ENCODE assay signal across 8 cellular contexts in the genomic region with DNA sequence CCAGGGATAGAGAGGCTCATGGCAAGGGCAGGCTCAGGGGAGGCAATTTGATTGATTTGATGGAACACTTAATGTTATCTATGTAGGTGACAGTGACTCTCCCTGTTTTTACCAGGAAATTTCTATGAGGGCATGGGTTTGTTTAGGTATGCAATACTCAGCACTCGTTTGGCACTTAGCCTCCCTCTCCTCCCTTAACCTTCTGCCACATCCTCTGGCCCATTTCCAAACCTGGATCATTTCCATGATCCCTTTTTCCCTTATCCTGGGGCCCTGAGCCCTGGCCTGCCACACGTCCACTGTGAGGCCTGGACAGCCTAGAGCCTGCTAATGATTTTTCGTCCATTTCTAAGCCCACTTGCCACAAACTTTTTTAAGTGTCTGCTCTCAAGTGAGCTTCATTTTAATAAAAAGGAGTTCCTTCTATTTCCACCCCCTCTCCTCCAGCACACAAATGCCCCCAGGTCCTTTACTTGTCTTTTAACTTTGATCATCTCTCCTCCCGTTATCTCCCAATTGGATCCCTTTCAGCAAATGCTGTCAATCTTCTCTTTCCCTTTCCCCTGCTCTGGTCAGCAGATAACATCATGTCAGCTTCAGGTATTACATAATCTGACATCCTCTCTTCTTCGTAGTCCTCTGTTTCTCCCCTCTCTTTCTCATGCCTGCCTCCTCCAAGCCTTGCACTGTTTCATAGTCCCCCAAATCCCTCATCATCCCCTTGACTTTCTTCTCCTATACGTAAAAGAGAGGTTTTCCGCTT. TPM values are rescaled to one million over a fixed set of nuclear protein-coding genes. Genes with fewer than 3 reads are reported as not detected.
DNase-seq lines count a peak whose midpoint lies in the region; ATAC-seq and TF ChIP-seq lines count a peak whose summit lies in the region.

No MANE protein-coding gene starts in this region.

- H3K9me3 ChIP-seq in liver (ENCODE audit: control insufficient read depth in 4 of 4, low read length in 3 of 4) = no peaks in the 10 kb centered on the region

- in situ Hi-C loops in astrocyte of the spinal cord (cut with HindIII; ENCODE audit: low sequenced_read_pairs) = no loop called here

- no peaks in the 10 kb centered on the region for H3K27me3 ChIP-seq in liver (ENCODE audit: control insufficient read depth in 4 of 4, insufficient read depth in 4 of 4, low read length in 3 of 4)

- TF ChIP-seq CTCF in astrocyte of the spinal cord (IDR thresholded peaks at IDR 0.05; ENCODE audit: low read depth, low read length) = no peak
- TF ChIP-seq CTCF in liver (IDR thresholded peaks at IDR 0.05; ENCODE audit: low read depth, low read length, missing input control) = no peak

- peak overlapping the region in 1 of 2 donors; percentile 2 for H3K9ac ChIP-seq in liver (ENCODE audit: low read depth in 1 of 2, low read length in 2 of 2)

- no peak for ATAC-seq in GM18511 (IDR thresholded peaks at IDR 0.05; ENCODE audit: unreplicated experiment)

- no peaks in the 10 kb centered on the region for H3K36me3 ChIP-seq in liver (ENCODE audit: control insufficient read depth in 4 of 4, insufficient read depth in 3 of 4, low read depth in 1 of 4, low read length in 3 of 4)

- H3K27ac ChIP-seq in liver (ENCODE audit: low read depth in 1 of 2, low read length in 2 of 2) = peak overlapping the region; percentile 88 to 92

- H3K4me1 ChIP-seq in liver (ENCODE audit: control insufficient read depth in 4 of 4, insufficient read depth in 4 of 4, low read length in 3 of 4) = peaks cover 2 to 31% (median 31%) of the 10 kb centered on the region in 4 donors

- TF ChIP-seq RAD21 in liver (IDR thresholded peaks at IDR 0.05) = peak; percentile 64 to 72

- WGBS in liver = 42% methylated on average over 7 of the region's 7 CpGs

- no peak overlapping the region for H3K4me3 ChIP-seq in astrocyte of the spinal cord (ENCODE audit: low read depth, low read length)
- H3K4me3 ChIP-seq in liver (ENCODE audit: low read depth in 1 of 3, low read length in 3 of 3) = no peak overlapping the region

- peak; percentile 56 for DNase-seq in AG08395 (ENCODE audit: low spot score)
- peak; percentile 57 for DNase-seq in NCI-H146 (lab: John Stamatoyannopoulos, UW)
- DNase-seq in astrocyte of the spinal cord (ENCODE audit: low read depth, low spot score) = peak; percentile 22
- no peak for DNase-seq in COR-L47 (lab: John Stamatoyannopoulos, UW)
- no peak for DNase-seq in activated CD4-positive, CD25-positive, alpha-beta regulatory T cell treated with anti-CD3 and anti-CD28 coated beads, Interleukin-2, amount 50 U/mL, for 72 hours
- no peak for DNase-seq in mesenteric fat pad (ENCODE audit: low spot score)

TF ChIP-seq in liver, 16 proteins besides CTCF, POLR2A, EP300 and RAD21:
- TF ChIP-seq YY1 (IDR thresholded peaks at IDR 0.05) = peak; percentile 71
- TF ChIP-seq HNF4A (conservative IDR thresholded peaks at IDR 0.05) = peak; percentile 62 to 81
- TF ChIP-seq MAX (IDR thresholded peaks at IDR 0.05) = peak; percentile 77
- peak; percentile 95 to 96 for TF ChIP-seq RXRA (IDR thresholded peaks at IDR 0.05)
- peak; percentile 34 for TF ChIP-seq FOXA1 (IDR thresholded peaks at IDR 0.05)
- TF ChIP-seq HNF4G (IDR thresholded peaks at IDR 0.05) = peak; percentile 43
- TF ChIP-seq, protein P1, sequence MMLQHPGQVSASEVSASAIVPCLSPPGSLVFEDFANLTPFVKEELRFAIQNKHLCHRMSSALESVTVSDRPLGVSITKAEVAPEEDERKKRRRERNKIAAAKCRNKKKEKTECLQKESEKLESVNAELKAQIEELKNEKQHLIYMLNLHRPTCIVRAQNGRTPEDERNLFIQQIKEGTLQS (IDR thresholded peaks at IDR 0.05) = peak; percentile 27
- TF ChIP-seq TAF1 (conservative IDR thresholded peaks at IDR 0.05) = no peak
- TF ChIP-seq GABPA (IDR thresholded peaks at IDR 0.05 in 1 of 2, conservative IDR thresholded peaks at IDR 0.05 in 1 of 2) = no peak
- TF ChIP-seq ZBTB33 (IDR thresholded peaks at IDR 0.05) = peak; percentile 44
- peak in 1 of 2 donors; percentile 43 for TF ChIP-seq EGR1 (IDR thresholded peaks at IDR 0.05; ENCODE audit: low read depth in 2 of 2)
- TF ChIP-seq JUND (IDR thresholded peaks at IDR 0.05) = peak in 1 of 2 donors; percentile 83
- TF ChIP-seq, protein P2, sequence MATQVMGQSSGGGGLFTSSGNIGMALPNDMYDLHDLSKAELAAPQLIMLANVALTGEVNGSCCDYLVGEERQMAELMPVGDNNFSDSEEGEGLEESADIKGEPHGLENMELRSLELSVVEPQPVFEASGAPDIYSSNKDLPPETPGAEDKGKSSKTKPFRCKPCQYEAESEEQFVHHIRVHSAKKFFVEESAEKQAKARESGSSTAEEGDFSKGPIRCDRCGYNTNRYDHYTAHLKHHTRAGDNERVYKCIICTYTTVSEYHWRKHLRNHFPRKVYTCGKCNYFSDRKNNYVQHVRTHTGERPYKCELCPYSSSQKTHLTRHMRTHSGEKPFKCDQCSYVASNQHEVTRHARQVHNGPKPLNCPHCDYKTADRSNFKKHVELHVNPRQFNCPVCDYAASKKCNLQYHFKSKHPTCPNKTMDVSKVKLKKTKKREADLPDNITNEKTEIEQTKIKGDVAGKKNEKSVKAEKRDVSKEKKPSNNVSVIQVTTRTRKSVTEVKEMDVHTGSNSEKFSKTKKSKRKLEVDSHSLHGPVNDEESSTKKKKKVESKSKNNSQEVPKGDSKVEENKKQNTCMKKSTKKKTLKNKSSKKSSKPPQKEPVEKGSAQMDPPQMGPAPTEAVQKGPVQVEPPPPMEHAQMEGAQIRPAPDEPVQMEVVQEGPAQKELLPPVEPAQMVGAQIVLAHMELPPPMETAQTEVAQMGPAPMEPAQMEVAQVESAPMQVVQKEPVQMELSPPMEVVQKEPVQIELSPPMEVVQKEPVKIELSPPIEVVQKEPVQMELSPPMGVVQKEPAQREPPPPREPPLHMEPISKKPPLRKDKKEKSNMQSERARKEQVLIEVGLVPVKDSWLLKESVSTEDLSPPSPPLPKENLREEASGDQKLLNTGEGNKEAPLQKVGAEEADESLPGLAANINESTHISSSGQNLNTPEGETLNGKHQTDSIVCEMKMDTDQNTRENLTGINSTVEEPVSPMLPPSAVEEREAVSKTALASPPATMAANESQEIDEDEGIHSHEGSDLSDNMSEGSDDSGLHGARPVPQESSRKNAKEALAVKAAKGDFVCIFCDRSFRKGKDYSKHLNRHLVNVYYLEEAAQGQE (IDR thresholded peaks at IDR 0.05) = peak; percentile 43
- TF ChIP-seq FOXA2 (IDR thresholded peaks at IDR 0.05) = no peak
- peak; percentile 90 for TF ChIP-seq SP1 (IDR thresholded peaks at IDR 0.05)
- TF ChIP-seq NR2F2 (IDR thresholded peaks at IDR 0.05) = peak; percentile 42
TF ChIP-seq in liver: peak in this region for 13.

RNA-seq across cellular contexts. Expression of gene GADD45A, which starts 37.8 kb away (rescaled TPM):
- 10 to 100 TPM; 29.7 to 57.9 TPM for total RNA-seq in liver
- 10 to 100 TPM; 26.3 to 37.1 TPM for polyA plus RNA-seq in liver
- 110 TPM for total RNA-seq in mesenteric fat pad

Comparison
In these comparisons a context has a peak if more than half of its experiments do, and no peak if none do; other contexts are left out.
1. DNase-seq: peak in AG08395 (single experiment), NCI-H146 (single experiment) and astrocyte of the spinal cord (single experiment); none in COR-L47 (single experiment), activated CD4-positive, CD25-positive, alpha-beta regulatory T cell treated with anti-CD3 and anti-CD28 coated beads, Interleukin-2, amount 50 U/mL, for 72 hours (single experiment) and mesenteric fat pad (single experiment).